In the genomic region with DNA sequence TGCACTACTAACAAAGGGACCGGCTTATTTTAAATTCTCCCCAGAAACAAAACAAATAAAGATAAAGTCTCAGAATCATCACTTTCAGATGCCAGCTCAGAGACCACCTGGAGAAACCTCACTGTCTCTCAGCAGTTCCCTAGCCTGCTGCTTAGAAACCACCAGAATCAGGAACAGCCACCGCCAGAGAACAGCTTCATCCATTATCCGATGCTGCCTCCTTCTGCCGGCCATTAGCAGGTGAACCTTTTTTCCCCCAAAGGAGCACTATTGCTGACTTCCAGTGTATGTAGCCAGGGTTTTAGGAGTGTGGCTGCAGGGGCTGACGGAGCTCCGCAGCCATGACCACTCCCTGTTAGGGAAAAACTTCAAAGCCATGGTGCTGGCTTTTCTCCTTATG, we compare ENCODE assay signal across 8 cellular contexts.
A peak's percentile ranks its signal among the peaks of the same experiment; 100 is the strongest.
DNase-seq lines count a peak whose midpoint lies in the region; ATAC-seq and TF ChIP-seq lines count a peak whose summit lies in the region.

No MANE protein-coding gene starts in this region.

- no peak overlapping the region for H3K27ac Mint-ChIP-seq in T-helper 17 cell

- no peak overlapping the region for H3K27ac ChIP-seq in psoas muscle

- in situ Hi-C loops in astrocyte of the spinal cord (cut with HindIII; ENCODE audit: low sequenced_read_pairs) = no loop called here

- H3K4me1 Mint-ChIP-seq in T-helper 17 cell = no peaks in the 10 kb centered on the region

- H3K9me3 ChIP-seq in T-helper 17 cell (ENCODE audit: control insufficient read depth, low read length, poor library complexity, severe bottlenecking) = no peaks in the 10 kb centered on the region
- H3K9me3 ChIP-seq in psoas muscle = no peaks in the 10 kb centered on the region

- DNase-seq in AG08395 (ENCODE audit: low spot score) (peak; percentile 73), HPDE6-E6E7 (ENCODE audit: extremely low spot score) (peak; percentile 43), astrocyte of the spinal cord (ENCODE audit: low read depth, low spot score) (peak; percentile 68), iPS DF 19.7 (ENCODE audit: low read depth, low spot score) (peak; percentile 30), superior temporal gyrus (ENCODE audit: extremely low spot score) (peak; percentile 64), T-helper 17 cell (no peak), psoas muscle (no peak)
- DNase-seq in activated effector memory CD4-positive, alpha-beta T cell treated with anti-CD3 and anti-CD28 coated beads, Interleukin-2, amount 50 U/mL, for 16 hours = no peak

- intact Hi-C loops in psoas muscle (cut with DNase I) = no loop called here

- H3K4me3 ChIP-seq in astrocyte of the spinal cord (ENCODE audit: low read depth, low read length) (no peak overlapping the region), psoas muscle (no peak overlapping the region)

- no peaks in the 10 kb centered on the region for H3K36me3 Mint-ChIP-seq in T-helper 17 cell (ENCODE audit: low read depth)

- H3K4me1 ChIP-seq in psoas muscle = no peaks in the 10 kb centered on the region

- no peak for ATAC-seq in T-helper 17 cell
- no peak for ATAC-seq in psoas muscle

- no peaks in the 10 kb centered on the region for H3K36me3 ChIP-seq in psoas muscle (ENCODE audit: insufficient read depth in 1 of 2, low read depth in 1 of 2)

- WGBS in psoas muscle, 3 donors = 31 to 41% (median 35%) methylated on average over 6 of the region's 6 CpGs

- H3K27me3 ChIP-seq in psoas muscle (ENCODE audit: insufficient read depth in 3 of 3, low read length in 2 of 3) = no peaks in the 10 kb centered on the region

- peaks cover 6% of the 10 kb centered on the region for H3K27me3 Mint-ChIP-seq in T-helper 17 cell

- TF ChIP-seq CTCF in astrocyte of the spinal cord (IDR thresholded peaks at IDR 0.05; ENCODE audit: low read depth, low read length) (peak; percentile 76), psoas muscle (IDR thresholded peaks at IDR 0.05) (no peak)

- no peak overlapping the region for H3K4me3 Mint-ChIP-seq in T-helper 17 cell

Comparison
In these comparisons a context has a peak if more than half of its experiments do, and no peak if none do; other contexts are left out.
1. DNase-seq: peak in AG08395 (single experiment), HPDE6-E6E7 (single experiment), astrocyte of the spinal cord (single experiment), iPS DF 19.7 (single experiment) and superior temporal gyrus (single experiment); none in activated effector memory CD4-positive, alpha-beta T cell treated with anti-CD3 and anti-CD28 coated beads, Interleukin-2, amount 50 U/mL, for 16 hours (single experiment), T-helper 17 cell (0 of 3) and psoas muscle (0 of 2).